ENCODE assay signal across 21 cellular contexts in genomic region chr7:34153680-34154270, GRCh38.
DNase-seq lines count a peak whose midpoint lies in the region; ATAC-seq, FAIRE-seq and TF ChIP-seq lines count a peak whose summit lies in the region.
"Had no signal": no experiment of that assay in that cellular context is flagged by ENCODE, and none has a peak within 500 bp of the region (broad histone marks: within the 10 kb centered on the region; RNA-seq: fewer than 3 reads in every experiment).

No MANE protein-coding gene starts in this region.

- H2BK15ac ChIP-seq in mesenchymal stem cell (ENCODE audit: low read depth, poor library complexity, severe bottlenecking): no peak overlapping the region

- H3K23ac ChIP-seq in mesenchymal stem cell (ENCODE audit: low read length in 2 of 2): no peak overlapping the region

- FAIRE-seq in urothelium cell line (lab: Jason Lieb, UNC): peak; percentile 30
- FAIRE-seq: HTR-8/SVneo had no signal

- H2AK5ac ChIP-seq in mesenchymal stem cell (ENCODE audit: low read length, severe bottlenecking): no peak overlapping the region

- H3K4ac ChIP-seq in mesenchymal stem cell (ENCODE audit: low read depth in 1 of 2, low read length in 2 of 2): no peak overlapping the region

- H3K79me1 ChIP-seq in mesenchymal stem cell (replicated peaks; ENCODE audit: low read length, poor library complexity, severe bottlenecking): no peaks in the 10 kb centered on the region

- WGBS in mesenchymal stem cell: 98% methylated on average over 4 of the region's 5 CpGs

- H3K4me1 ChIP-seq in mesenchymal stem cell (ENCODE audit: control insufficient read depth, insufficient read depth, low read depth, low read length): no peaks in the 10 kb centered on the region

- H4K91ac ChIP-seq in mesenchymal stem cell (ENCODE audit: low read length): no peak overlapping the region

- H3K27me3 ChIP-seq in mesenchymal stem cell (ENCODE audit: control insufficient read depth in 1 of 2, insufficient read depth in 1 of 2, low read length in 2 of 2): no peaks in the 10 kb centered on the region

- H3K18ac ChIP-seq in mesenchymal stem cell (ENCODE audit: low read depth in 1 of 2, low read length in 2 of 2): no peak overlapping the region

- H3K4me3 ChIP-seq in fibroblast of mammary gland (ENCODE audit: control insufficient read depth, low read depth, low read length) (no peak overlapping the region), mesenchymal stem cell (ENCODE audit: insufficient read depth in 1 of 2, low read depth in 1 of 2, low read length in 2 of 2) (no peak overlapping the region)

- H2BK5ac ChIP-seq in mesenchymal stem cell (ENCODE audit: low read depth, low read length, poor library complexity, severe bottlenecking): no peak overlapping the region

- peak; percentile 36 for DNase-seq in NOMO-1 treated with DMSO at 0.1 percent for 48 hours (lab: John Stamatoyannopoulos, UW; ENCODE audit: unreplicated experiment)
- DNase-seq in NOMO-1 treated with dmso at 0.1 percent for 144 hours (lab: John Stamatoyannopoulos, UW; ENCODE audit: unreplicated experiment): no peak
- DNase-seq in fibroblast of mammary gland (ENCODE audit: low read depth): peak; percentile 68
- no peak for DNase-seq in urothelium cell line (ENCODE audit: low spot score)
- DNase-seq in mesenchymal stem cell: no peak
- DNase-seq in hippocampal formation (lab: John Stamatoyannopoulos, UW): no peak
- DNase-seq: COR-L47, DMS153, EL, H7, KBM-7, NCI-H1417 treated with DMSO at 0.1 percent for 48 hours, NCI-H2029, NCI-H2171 treated with DMSO at 0.1 percent for 48 hours, NCI-H510A, NCI-H82, SHP77 treated with DMSO at 0.1 percent for 48 hours had no signal

- H2BK120ac ChIP-seq in mesenchymal stem cell (ENCODE audit: low read depth, low read length): no peak overlapping the region

- no peak overlapping the region for H3K4me2 ChIP-seq in mesenchymal stem cell (ENCODE audit: low read length, poor library complexity, severe bottlenecking)

- H4K8ac ChIP-seq in mesenchymal stem cell (ENCODE audit: low read length): no peak overlapping the region

- H3K9ac ChIP-seq in mesenchymal stem cell (ENCODE audit: low read length): no peak overlapping the region

- H3K27ac ChIP-seq in mesenchymal stem cell (ENCODE audit: low read length, poor library complexity, severe bottlenecking): no peak overlapping the region
- H3K27ac ChIP-seq: 22Rv1 had no signal

- no peak overlapping the region for H2BK12ac ChIP-seq in mesenchymal stem cell (ENCODE audit: low read length in 2 of 2)

- no peak for TF ChIP-seq CTCF in fibroblast of mammary gland (conservative IDR thresholded peaks at IDR 0.05; ENCODE audit: control insufficient read depth, insufficient read depth, low read depth, low read length)

- H2AFZ ChIP-seq in mesenchymal stem cell (ENCODE audit: low read depth, low read length): no peak overlapping the region

- ATAC-seq in SK-N-SH treated with all-trans-retinoic acid at 6 μM for 48 hours (no peak), HG03039 (IDR thresholded peaks at IDR 0.05; ENCODE audit: unreplicated experiment) (no peak)

- peaks cover 0 to 31% of the 10 kb centered on the region in 2 experiments for H3K36me3 ChIP-seq in mesenchymal stem cell (ENCODE audit: control insufficient read depth in 1 of 2, insufficient read depth in 2 of 2, low read depth in 1 of 2, low read length in 2 of 2)

- H3K14ac ChIP-seq in mesenchymal stem cell (ENCODE audit: low read length in 2 of 2): no peak overlapping the region

- no peaks in the 10 kb centered on the region for H3K9me3 ChIP-seq in mesenchymal stem cell (ENCODE audit: control insufficient read depth, low read length)

TF ChIP-seq in SK-N-SH treated with all-trans-retinoic acid at 6 μM for 48 hours, 23 proteins besides CTCF, POLR2A, EP300 and RAD21:
- TF ChIP-seq SNAI2 (CRISPR knock-in tag; IDR thresholded peaks at IDR 0.05): no peak
- TF ChIP-seq ISL1 (CRISPR knock-in tag; IDR thresholded peaks at IDR 0.05): 0 out of 2 replicates have a peak, but pooled peaks have one; percentile 41
- TF ChIP-seq OSR1 (CRISPR knock-in tag; IDR thresholded peaks at IDR 0.05): no peak

Comparison
In these comparisons a context has a peak if more than half of its experiments do, and no peak if none do; other contexts are left out.
1. DNase-seq: peak in NOMO-1 treated with DMSO at 0.1 percent for 48 hours (single experiment) and fibroblast of mammary gland (single experiment); none in NOMO-1 treated with dmso at 0.1 percent for 144 hours (single experiment), urothelium cell line (single experiment), mesenchymal stem cell (single experiment) and hippocampal formation (0 of 2).